Comparison of ENCODE assay signal across 1 cellular context in genomic region chr3:63015614-63016016, GRCh38.
A peak's percentile ranks its signal among the peaks of the same experiment; 100 is the strongest.
TF ChIP-seq lines count a peak whose summit lies in the region.

No MANE protein-coding gene starts in this region.

TF ChIP-seq in WTC11, 78 proteins besides CTCF, POLR2A, EP300 and RAD21 (continued from another document and continues in another):
- TF ChIP-seq USF1 (CRISPR knock-in tag; IDR thresholded peaks at IDR 0.05) = no peak
- TF ChIP-seq ZNF425 (CRISPR knock-in tag; conservative IDR thresholded peaks at IDR 0.05) = no peak
- peak; percentile 100 for TF ChIP-seq ZNF281 (CRISPR knock-in tag; IDR thresholded peaks at IDR 0.05)
- 0 out of 2 replicates have a peak, but pooled peaks have one; percentile 40 for TF ChIP-seq CREB1 (CRISPR knock-in tag; IDR thresholded peaks at IDR 0.05)
- no peak for TF ChIP-seq ZNF671 (CRISPR knock-in tag; IDR thresholded peaks at IDR 0.05)
- TF ChIP-seq ERG (CRISPR knock-in tag; IDR thresholded peaks at IDR 0.05) = no peak
- TF ChIP-seq FOXJ3 (CRISPR knock-in tag; IDR thresholded peaks at IDR 0.05; ENCODE audit: borderline replicate concordance) = no peak
- no peak for TF ChIP-seq HMGA2 (CRISPR knock-in tag; IDR thresholded peaks at IDR 0.05)
- no peak for TF ChIP-seq AFF4 (CRISPR knock-in tag; IDR thresholded peaks at IDR 0.05; ENCODE audit: borderline replicate concordance)
- no peak for TF ChIP-seq NFATC4 (CRISPR knock-in tag; IDR thresholded peaks at IDR 0.05)
- no peak for TF ChIP-seq E2F4 (CRISPR knock-in tag; IDR thresholded peaks at IDR 0.05; ENCODE audit: borderline replicate concordance, low read depth)
- TF ChIP-seq ZSCAN18 (CRISPR knock-in tag; IDR thresholded peaks at IDR 0.05) = no peak
- TF ChIP-seq JUN (CRISPR knock-in tag; IDR thresholded peaks at IDR 0.05) = no peak
- TF ChIP-seq RORB (CRISPR knock-in tag; IDR thresholded peaks at IDR 0.05) = no peak
- TF ChIP-seq ATF6 (CRISPR knock-in tag; IDR thresholded peaks at IDR 0.05) = no peak
- peak; percentile 60; the same call in 1 of the 2 replicates for TF ChIP-seq ZNF396 (CRISPR knock-in tag; IDR thresholded peaks at IDR 0.05; ENCODE audit: borderline replicate concordance)
- no peak for TF ChIP-seq SOX15 (CRISPR knock-in tag; IDR thresholded peaks at IDR 0.05)
- TF ChIP-seq ZNF532 (CRISPR knock-in tag; IDR thresholded peaks at IDR 0.05; ENCODE audit: borderline replicate concordance) = no peak
- TF ChIP-seq ZMAT4 (CRISPR knock-in tag; IDR thresholded peaks at IDR 0.05) = no peak
- TF ChIP-seq EMX1 (CRISPR knock-in tag; IDR thresholded peaks at IDR 0.05) = no peak
- TF ChIP-seq ZNF121 (CRISPR knock-in tag; IDR thresholded peaks at IDR 0.05) = no peak
- no peak for TF ChIP-seq MYBL2 (CRISPR knock-in tag; IDR thresholded peaks at IDR 0.05)
- TF ChIP-seq PRDM15 (CRISPR knock-in tag; IDR thresholded peaks at IDR 0.05) = no peak
- TF ChIP-seq USF2 (CRISPR knock-in tag; IDR thresholded peaks at IDR 0.05) = peak; percentile 43; the same call in 1 of the 2 replicates
- TF ChIP-seq GTF2I (CRISPR knock-in tag; conservative IDR thresholded peaks at IDR 0.05) = no peak
